12 cellular contexts compared by ENCODE assay signal in the genomic region with DNA sequence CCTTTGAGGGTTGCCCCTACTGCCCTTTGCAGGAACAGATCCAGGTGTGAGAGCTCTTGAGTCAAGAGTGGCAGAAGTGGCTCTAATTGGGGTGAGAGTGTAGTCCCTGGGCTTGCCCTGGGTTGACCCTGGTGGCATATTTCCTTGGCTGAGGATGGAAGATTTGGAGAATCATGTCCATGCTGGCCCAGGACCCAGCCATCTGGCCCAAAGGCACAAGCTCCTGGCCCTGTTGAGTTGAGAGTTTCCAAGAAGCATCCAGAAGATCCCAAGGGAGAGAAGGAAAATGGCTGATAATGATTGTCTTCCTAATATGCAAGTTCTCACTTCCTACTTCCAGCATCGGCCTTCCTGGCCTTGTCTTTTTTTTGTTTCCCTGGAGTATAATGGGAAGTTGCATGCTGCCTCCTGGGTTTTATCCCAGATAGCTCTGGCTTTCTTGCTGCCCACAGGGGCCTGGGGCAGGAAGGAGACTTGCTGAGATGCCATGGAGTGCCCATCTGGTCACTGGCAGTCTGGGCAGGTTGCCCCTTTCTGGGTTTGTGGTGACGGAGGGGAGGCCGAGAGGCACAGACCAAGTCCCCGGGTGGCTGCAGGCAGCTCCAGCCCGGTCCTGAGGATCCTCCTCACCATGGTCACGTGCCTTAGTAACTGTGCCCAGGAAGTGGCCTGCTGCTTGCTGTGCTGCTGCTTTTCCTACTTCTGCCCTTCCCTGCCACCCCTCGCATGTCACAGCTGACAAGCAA. TPM values are rescaled to one million over a fixed set of nuclear protein-coding genes. Genes with fewer than 3 reads are reported as not detected.
DNase-seq lines count a peak whose midpoint lies in the region; ATAC-seq, FAIRE-seq and TF ChIP-seq lines count a peak whose summit lies in the region.
"Had no signal": no experiment of that assay in that cellular context is flagged by ENCODE, and none has a peak within 500 bp of the region (broad histone marks: within the 10 kb centered on the region; RNA-seq: fewer than 3 reads in every experiment).

No MANE protein-coding gene starts in this region.

- no peaks in the 10 kb centered on the region for H3K27me3 Mint-ChIP-seq in CD4-positive, CD25-positive, alpha-beta regulatory T cell
- H3K27me3 Mint-ChIP-seq in endodermal cell (ENCODE audit: insufficient read depth) = no peaks in the 10 kb centered on the region
- H3K27me3 Mint-ChIP-seq in osteocyte (ENCODE audit: unreplicated experiment) = no peaks in the 10 kb centered on the region

- TF ChIP-seq CTCF in endodermal cell (conservative IDR thresholded peaks at IDR 0.05) (no peak), osteocyte (IDR thresholded peaks at IDR 0.05) (no peak), foreskin keratinocyte (conservative IDR thresholded peaks at IDR 0.05) (no peak)

- FAIRE-seq in HTR-8/SVneo (lab: Jason Lieb, UNC) = no peak
- FAIRE-seq: colon, G401.6 had no signal

- peak overlapping the region; percentile 5 to 67 (median 59) for H3K27ac Mint-ChIP-seq in CD4-positive, CD25-positive, alpha-beta regulatory T cell
- H3K27ac Mint-ChIP-seq in endodermal cell = peak overlapping the region; percentile 55
- H3K27ac Mint-ChIP-seq in osteocyte (ENCODE audit: unreplicated experiment) = peak overlapping the region; percentile 80

- peaks cover 5 to 49% (median 31%) of the 10 kb centered on the region in 4 donors for H3K4me1 Mint-ChIP-seq in CD4-positive, CD25-positive, alpha-beta regulatory T cell
- H3K4me1 Mint-ChIP-seq in endodermal cell (peaks cover 32% of the 10 kb centered on the region), osteocyte (ENCODE audit: unreplicated experiment) (peaks cover 55% of the 10 kb centered on the region)

- peaks cover 63% of the 10 kb centered on the region for H3K36me3 ChIP-seq in CD4-positive, CD25-positive, alpha-beta regulatory T cell (ENCODE audit: control insufficient read depth, insufficient read depth, low read length)
- peaks cover 16% of the 10 kb centered on the region for H3K36me3 ChIP-seq in endodermal cell (ENCODE audit: control insufficient read depth, insufficient read depth, low read length)

- H3K27me3 ChIP-seq in CD4-positive, CD25-positive, alpha-beta regulatory T cell (ENCODE audit: control insufficient read depth, insufficient read depth, low read length) = no peaks in the 10 kb centered on the region
- H3K27me3 ChIP-seq in endodermal cell (ENCODE audit: control insufficient read depth, insufficient read depth, low read length, poor library complexity, severe bottlenecking) = no peaks in the 10 kb centered on the region
- no peaks in the 10 kb centered on the region for H3K27me3 ChIP-seq in foreskin keratinocyte

- H3K36me3 Mint-ChIP-seq in CD4-positive, CD25-positive, alpha-beta regulatory T cell = peaks cover 46% of the 10 kb centered on the region
- H3K36me3 Mint-ChIP-seq in endodermal cell (ENCODE audit: low read depth) = no peaks in the 10 kb centered on the region
- peaks cover 25% of the 10 kb centered on the region for H3K36me3 Mint-ChIP-seq in osteocyte (ENCODE audit: unreplicated experiment)

- H3K4me3 Mint-ChIP-seq in CD4-positive, CD25-positive, alpha-beta regulatory T cell = no peak overlapping the region
- H3K4me3 Mint-ChIP-seq in endodermal cell (no peak overlapping the region), osteocyte (ENCODE audit: unreplicated experiment) (no peak overlapping the region)

- H3K4me1 ChIP-seq in CD4-positive, CD25-positive, alpha-beta regulatory T cell (ENCODE audit: control insufficient read depth, insufficient read depth, low read length, poor library complexity, severe bottlenecking) = peaks cover 25% of the 10 kb centered on the region
- H3K4me1 ChIP-seq in endodermal cell (ENCODE audit: control insufficient read depth, insufficient read depth, low read length) (peaks cover 22% of the 10 kb centered on the region), foreskin keratinocyte (peaks cover 20% of the 10 kb centered on the region)

- ATAC-seq in CD4-positive, CD25-positive, alpha-beta regulatory T cell (ENCODE audit: low read depth in 2 of 2) = no peak
- ATAC-seq in GM18502 (IDR thresholded peaks at IDR 0.05; ENCODE audit: poor library complexity, unreplicated experiment) (no peak), foreskin keratinocyte (no peak)

- WGBS in endodermal cell (ENCODE audit: insufficient coverage in 1 of 2, insufficient read length in 1 of 2), 2 experiments = 93 to 100% methylated on average over 1 to 7 of the region's 7 CpGs

- H3K4me3 ChIP-seq in CD4-positive, CD25-positive, alpha-beta regulatory T cell (ENCODE audit: low read depth, low read length) = no peak overlapping the region
- no peak overlapping the region for H3K4me3 ChIP-seq in endodermal cell (ENCODE audit: low read length)
- H3K4me3 ChIP-seq: mucosa of descending colon had no signal

- no peaks in the 10 kb centered on the region for H3K9me3 ChIP-seq in CD4-positive, CD25-positive, alpha-beta regulatory T cell (ENCODE audit: control insufficient read depth in 2 of 2, low read length in 2 of 2)
- no peaks in the 10 kb centered on the region for H3K9me3 ChIP-seq in endodermal cell (ENCODE audit: control insufficient read depth, low read length)
- H3K9me3 ChIP-seq: mucosa of descending colon had no signal

- H3K9me3 Mint-ChIP-seq in CD4-positive, CD25-positive, alpha-beta regulatory T cell = no peaks in the 10 kb centered on the region
- no peaks in the 10 kb centered on the region for H3K9me3 Mint-ChIP-seq in endodermal cell
- H3K9me3 Mint-ChIP-seq in osteocyte (ENCODE audit: unreplicated experiment) = no peaks in the 10 kb centered on the region

- H3K27ac ChIP-seq in CD4-positive, CD25-positive, alpha-beta regulatory T cell (ENCODE audit: insufficient read depth, low read length, poor library complexity, severe bottlenecking) = no peak overlapping the region
- peak overlapping the region; percentile 79 for H3K27ac ChIP-seq in endodermal cell (ENCODE audit: low read depth, low read length)
- no peak overlapping the region for H3K27ac ChIP-seq in foreskin keratinocyte

- no peak overlapping the region for H3K9ac ChIP-seq in endodermal cell (ENCODE audit: extremely low read depth, low read length, poor library complexity, severe bottlenecking)

- no peak for DNase-seq in CD4-positive, CD25-positive, alpha-beta regulatory T cell
- DNase-seq in NCI-H446 (lab: John Stamatoyannopoulos, UW) (peak; percentile 75 to 97), endodermal cell (no peak), osteocyte (ENCODE audit: extremely low spot score, unreplicated experiment) (no peak), HTR-8/SVneo (ENCODE audit: insufficient read length, low spot score) (no peak), foreskin keratinocyte (no peak), NCI-H187 (lab: John Stamatoyannopoulos, UW) (no peak)
- DNase-seq: T-helper 9 cell had no signal

RNA-seq across cellular contexts. Expression of a gene that starts 55.3 kb away (rescaled TPM):
- total RNA-seq in CD4-positive, CD25-positive, alpha-beta regulatory T cell = 1,477 TPM
- polyA plus RNA-seq in CD4-positive, CD25-positive, alpha-beta regulatory T cell = 1,000 to 10,000 TPM in 3 of 4 donors, 100 to 1,000 TPM in 1; 909 to 1,385 (median 1,115) TPM
- total RNA-seq in endodermal cell = 100 to 1,000 TPM; 285 to 307 TPM
- 402 TPM for polyA plus RNA-seq in endodermal cell (2013, experiment 1 of 2)
- polyA plus RNA-seq in endodermal cell (2013, experiment 2 of 2) = 355 TPM
- 245 and 279 TPM in 2 replicates for total RNA-seq in osteocyte
- 178 and 184 TPM in 2 replicates for total RNA-seq in foreskin keratinocyte
- 176 and 181 TPM in 2 replicates for polyA plus RNA-seq in foreskin keratinocyte

Comparison
In these comparisons a context has a peak if more than half of its experiments do, and no peak if none do; other contexts are left out.
1. DNase-seq: peak in NCI-H446 (2 of 2); none in CD4-positive, CD25-positive, alpha-beta regulatory T cell (0 of 3), endodermal cell (single experiment), osteocyte (single experiment), HTR-8/SVneo (single experiment), foreskin keratinocyte (0 of 2) and NCI-H187 (0 of 2).
2. Peak in every context shown above with its lines, with median percentiles within 50 percentile points of each other: H3K27ac Mint-ChIP-seq.